Comparison of ENCODE assay signal across 5 cellular contexts in genomic region chr13:85652536-85652935, GRCh38.
"Had no signal": no experiment of that assay in that cellular context is flagged by ENCODE, and none has a peak within 500 bp of the region (broad histone marks: within the 10 kb centered on the region; RNA-seq: fewer than 3 reads in every experiment).

No MANE protein-coding gene starts in this region.

- DNase-seq: H9, HCEC 1CT had no signal

- H3K4me2 ChIP-seq: GM23338 had no signal

- ATAC-seq: GM23338, HepG2 had no signal

- H2AFZ ChIP-seq: GM23338 had no signal

- H3K27ac ChIP-seq: HL-60 had no signal

- H3K4me3 ChIP-seq: GM23338 had no signal
